ENCODE assay signal across 9 cellular contexts in the genomic region with DNA sequence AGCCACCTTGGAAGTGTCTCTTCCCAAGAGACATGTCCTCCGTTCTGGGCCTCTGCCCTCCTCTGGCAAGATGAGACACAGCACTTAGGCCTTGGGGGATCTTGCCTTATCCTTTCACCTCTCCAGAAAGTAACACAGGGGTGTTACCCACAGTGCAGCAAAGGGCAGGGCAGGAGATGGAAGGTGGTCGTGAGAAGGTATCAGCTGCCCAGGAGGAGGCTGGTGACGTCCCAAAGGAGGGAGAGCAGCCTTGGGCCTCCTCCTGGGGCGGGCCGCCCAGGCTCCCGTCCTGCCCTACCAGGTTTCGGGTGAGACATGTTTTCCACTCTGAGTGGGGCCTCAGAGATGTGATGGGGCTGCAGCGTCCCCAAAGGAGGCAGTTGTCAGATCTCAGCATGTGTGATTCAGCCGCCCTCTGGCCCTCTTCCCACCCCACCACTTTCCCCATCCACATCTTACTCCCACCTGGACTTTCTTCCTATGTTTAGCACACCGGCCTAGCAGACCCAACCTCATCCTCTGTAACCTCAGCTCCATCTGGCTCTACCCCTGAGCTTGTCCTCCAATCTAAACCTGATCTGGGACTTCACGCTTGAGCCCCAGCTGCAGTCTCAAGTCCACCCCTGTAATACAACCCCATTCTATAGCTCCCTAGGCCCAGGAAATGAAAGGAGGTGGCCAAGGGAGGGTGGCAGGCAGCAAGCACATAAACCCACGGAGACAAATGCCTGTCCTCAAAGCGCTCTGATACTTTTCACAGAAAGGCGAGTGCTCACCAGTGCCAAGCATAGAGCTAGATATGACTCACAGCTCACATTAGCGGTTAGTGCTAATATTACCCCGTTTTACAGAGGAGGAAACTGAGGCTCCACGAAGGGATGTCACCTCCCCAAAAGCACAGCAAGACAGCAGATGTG.
DNase-seq lines count a peak whose midpoint lies in the region; ATAC-seq and TF ChIP-seq lines count a peak whose summit lies in the region.
"Had no signal": no experiment of that assay in that cellular context is flagged by ENCODE, and none has a peak within 500 bp of the region (broad histone marks: within the 10 kb centered on the region; RNA-seq: fewer than 3 reads in every experiment).

No MANE protein-coding gene starts in this region.

- no peaks in the 10 kb centered on the region for H3F3A ChIP-seq in MM.1S (ENCODE audit: insufficient read depth, low read length)

- H3K4me3 ChIP-seq in AG10803 (ENCODE audit: low read length) (no peak overlapping the region), mucosa of rectum (ENCODE audit: low read length in 2 of 2) (no peak overlapping the region), MM.1S (ENCODE audit: low read length) (no peak overlapping the region)

- peak; percentile 54 for ATAC-seq in HG02885 (IDR thresholded peaks at IDR 0.05; ENCODE audit: poor library complexity, unreplicated experiment)

- H2AFZ ChIP-seq in MM.1S (ENCODE audit: low read length), result no peak overlapping the region

- no peaks in the 10 kb centered on the region for H4K20me1 ChIP-seq in MM.1S (ENCODE audit: insufficient read depth, low read length)

- no peaks in the 10 kb centered on the region for H3K36me3 ChIP-seq in mucosa of rectum (ENCODE audit: control insufficient read depth in 2 of 2, insufficient read depth in 2 of 2, low read length in 2 of 2)
- H3K36me3 ChIP-seq in MM.1S (replicated peaks; ENCODE audit: insufficient read depth, low read length), result no peaks in the 10 kb centered on the region

- DNase-seq in AG10803 (ENCODE audit: low read depth) (no peak), GDM1 (lab: John Stamatoyannopoulos, UW) (no peak), GOT3 (lab: John Stamatoyannopoulos, UW) (no peak), MM.1S (no peak), glomerular visceral epithelial cell (ENCODE audit: extremely low spot score) (no peak)
- DNase-seq in activated CD8-positive, alpha-beta memory T cell treated with anti-CD3 and anti-CD28 coated beads, Interleukin-2, amount 50 U/mL, for 4 hours, result peak; percentile 70
- DNase-seq: activated gamma-delta T cell treated with Interleukin-2 at 50 U/mL for 16 hours had no signal

- no peaks in the 10 kb centered on the region for H3K9me3 ChIP-seq in mucosa of rectum (ENCODE audit: control insufficient read depth in 2 of 2, low read length in 2 of 2)
- no peaks in the 10 kb centered on the region for H3K9me3 ChIP-seq in MM.1S (replicated peaks; ENCODE audit: insufficient read depth, low read length)

- no peaks in the 10 kb centered on the region for H3K79me2 ChIP-seq in MM.1S (ENCODE audit: low read length)

- peaks cover 0 to 5% of the 10 kb centered on the region in 2 donors for H3K4me1 ChIP-seq in mucosa of rectum (ENCODE audit: control insufficient read depth in 2 of 2, insufficient read depth in 2 of 2, low read length in 2 of 2)
- H3K4me1 ChIP-seq in MM.1S (ENCODE audit: low read length), result no peaks in the 10 kb centered on the region

- no peak overlapping the region for H3K9ac ChIP-seq in mucosa of rectum (ENCODE audit: low read depth in 1 of 2, low read length in 2 of 2)
- H3K9ac ChIP-seq in MM.1S (ENCODE audit: low read length), result no peak overlapping the region

- H3K9me2 ChIP-seq in MM.1S (replicated peaks; ENCODE audit: insufficient read depth, low read length), result no peaks in the 10 kb centered on the region

- H3K27ac ChIP-seq in mucosa of rectum (ENCODE audit: low read depth in 2 of 2, low read length in 2 of 2) (peak overlapping the region; percentile 7 to 56), MM.1S (ENCODE audit: low read length) (no peak overlapping the region)

- peak; percentile 21 for TF ChIP-seq CTCF in AG10803 (conservative IDR thresholded peaks at IDR 0.05; ENCODE audit: low read length)
- no peak for TF ChIP-seq CTCF in MM.1S (IDR thresholded peaks at IDR 0.05; ENCODE audit: low read length)

- no peak overlapping the region for H3K4me2 ChIP-seq in MM.1S (ENCODE audit: low read depth, low read length)

- H3K27me3 ChIP-seq in mucosa of rectum (ENCODE audit: control insufficient read depth in 2 of 2, insufficient read depth in 2 of 2, low read length in 2 of 2), result no peaks in the 10 kb centered on the region
- H3K27me3 ChIP-seq in MM.1S (replicated peaks; ENCODE audit: insufficient read depth, low read length), result no peaks in the 10 kb centered on the region
